In genomic region chr7:138259675-138260074, GRCh38 we compare ENCODE assay signal across 2 cellular contexts.
TF ChIP-seq lines count a peak whose summit lies in the region.

No MANE protein-coding gene starts in this region.

TF ChIP-seq in SK-N-SH, 30 proteins besides CTCF, POLR2A, EP300 and RAD21 (continued from another document):
- no peak for TF ChIP-seq USF2 (IDR thresholded peaks at IDR 0.05; ENCODE audit: borderline replicate concordance, low read depth, low read length)
- TF ChIP-seq SIN3A (IDR thresholded peaks at IDR 0.05; ENCODE audit: borderline replicate concordance, low read depth, low read length), result no peak
- no peak for TF ChIP-seq JUND (IDR thresholded peaks at IDR 0.05)
- TF ChIP-seq NFIC (IDR thresholded peaks at IDR 0.05; ENCODE audit: borderline replicate concordance), result no peak
- no peak for TF ChIP-seq RCOR1 (IDR thresholded peaks at IDR 0.05; ENCODE audit: low read length)
- TF ChIP-seq TAF1 (IDR thresholded peaks at IDR 0.05; ENCODE audit: borderline replicate concordance, low read depth, low read length), result no peak
- no peak for TF ChIP-seq NRF1 (IDR thresholded peaks at IDR 0.05; ENCODE audit: low read depth, low read length)
- TF ChIP-seq FOSL2 (IDR thresholded peaks at IDR 0.05; ENCODE audit: borderline replicate concordance, low read depth), result no peak
- no peak for TF ChIP-seq GABPA (IDR thresholded peaks at IDR 0.05; ENCODE audit: low read depth)
TF ChIP-seq in SK-N-SH: peak in this region for 0.

TF ChIP-seq in K562, 482 proteins besides CTCF, POLR2A, EP300 and RAD21 (continues in another document):
- TF ChIP-seq CTCFL (IDR thresholded peaks at IDR 0.05; ENCODE audit: borderline replicate concordance, insufficient read depth, low read depth, low read length, poor library complexity, severe bottlenecking) (no peak), ELK3 (CRISPR knock-in tag; IDR thresholded peaks at IDR 0.05) (no peak), PPARD (CRISPR knock-in tag; IDR thresholded peaks at IDR 0.05) (no peak; the same call in 1 of the 2 replicates), HNRNPK (IDR thresholded peaks at IDR 0.05; ENCODE audit: low read depth, low read length, poor library complexity, severe bottlenecking) (no peak), ZNF507 (tag; conservative IDR thresholded peaks at IDR 0.05) (peak; percentile 28; the same call in 1 of the 2 replicates), E4F1 (CRISPR knock-in tag; IDR thresholded peaks at IDR 0.05; ENCODE audit: borderline replicate concordance) (peak; percentile 50; the same call in 1 of the 2 replicates), STAT5B (CRISPR knock-in tag; IDR thresholded peaks at IDR 0.05) (no peak), OTX1 (CRISPR knock-in tag; IDR thresholded peaks at IDR 0.05) (no peak), TEAD1 (CRISPR knock-in tag; IDR thresholded peaks at IDR 0.05) (0 out of 4 replicates have a peak, but pooled peaks of 1 of the 2 experiments have one; percentile 24), TSHZ1 (CRISPR knock-in tag; IDR thresholded peaks at IDR 0.05) (peak; percentile 60; the same call in 1 of the 2 replicates), E2F1 (CRISPR knock-in tag; IDR thresholded peaks at IDR 0.05) (no peak), TBL1XR1 (IDR thresholded peaks at IDR 0.05; ENCODE audit: low read length in 2 of 2) (no peak), ZC3H8 (IDR thresholded peaks at IDR 0.05) (no peak), ZNF592 (IDR thresholded peaks at IDR 0.05) (peak; percentile 54; the same call in 1 of the 2 replicates), HLTF (IDR thresholded peaks at IDR 0.05) (no peak), FOXO4 (CRISPR knock-in tag; IDR thresholded peaks at IDR 0.05) (no peak), PHB (CRISPR knock-in tag; IDR thresholded peaks at IDR 0.05) (no peak), ZNF175 (CRISPR knock-in tag; IDR thresholded peaks at IDR 0.05; ENCODE audit: low read depth) (peak; percentile 72; the same call in 1 of the 2 replicates), PTTG1 (tag; IDR thresholded peaks at IDR 0.05; ENCODE audit: low read depth) (peak; percentile 79), ZBED1 (IDR thresholded peaks at IDR 0.05) (no peak), ZNF274 (IDR thresholded peaks at IDR 0.05; ENCODE audit: borderline replicate concordance, low read depth, low read length) (no peak), CXXC5 (CRISPR knock-in tag; IDR thresholded peaks at IDR 0.05) (peak; percentile 49; the same call in 1 of the 2 replicates), MECOM (CRISPR knock-in tag; IDR thresholded peaks at IDR 0.05) (peak; percentile 28; the same call in 1 of the 2 replicates), ZNF584 (CRISPR knock-in tag; IDR thresholded peaks at IDR 0.05; ENCODE audit: low read depth) (0 out of 2 replicates have a peak, but pooled peaks have one; percentile 27), LEF1 (IDR thresholded peaks at IDR 0.05) (no peak), ZNF707 (CRISPR knock-in tag; conservative IDR thresholded peaks at IDR 0.05) (no peak), ZNF740 (CRISPR knock-in tag; IDR thresholded peaks at IDR 0.05) (no peak), ZNF740 (tag; IDR thresholded peaks at IDR 0.05) (peak in 1 of 2 experiments; percentile 91; a peak in 2 of 4 replicates), NR2C1 (IDR thresholded peaks at IDR 0.05) (no peak), NR2C1 (tag; IDR thresholded peaks at IDR 0.05) (no peak), HNRNPUL1 (IDR thresholded peaks at IDR 0.05; ENCODE audit: low read length) (no peak), PTRF (tag; IDR thresholded peaks at IDR 0.05) (peak; percentile 53; the same call in 1 of the 2 replicates), TAF15 (IDR thresholded peaks at IDR 0.05; ENCODE audit: low read depth, low read length) (no peak)
